In genomic region chr19:33430674-33431277, GRCh38 we compare ENCODE assay signal across 8 cellular contexts. TPM values are rescaled to one million over a fixed set of nuclear protein-coding genes. Genes with fewer than 3 reads are reported as not detected.
DNase-seq lines count a peak whose midpoint lies in the region; ATAC-seq, FAIRE-seq and TF ChIP-seq lines count a peak whose summit lies in the region.

No MANE protein-coding gene starts in this region.

- no peaks in the 10 kb centered on the region for H3K9me3 Mint-ChIP-seq in activated CD8-positive, alpha-beta memory T cell treated with anti-CD3 and anti-CD28 coated beads, Interleukin-2, amount 10 ng/mL, durations not matched to agents 7 days and 5 days (ENCODE audit: low read depth)
- no peaks in the 10 kb centered on the region for H3K9me3 Mint-ChIP-seq in endodermal cell
- H3K9me3 Mint-ChIP-seq in stimulated activated effector memory CD8-positive, alpha-beta T cell treated with anti-CD3 and anti-CD28 coated beads, Interleukin-12 subunit alpha, Interleukin-12 subunit beta, amount 100 ng/mL, for 72 hours, result no peaks in the 10 kb centered on the region

- WGBS in endodermal cell (ENCODE audit: insufficient coverage in 1 of 2, insufficient read length in 1 of 2), 2 experiments, result 12 to 36% methylated on average over 9 to 11 of the region's 13 CpGs

- H3K36me3 ChIP-seq in endodermal cell (ENCODE audit: control insufficient read depth, insufficient read depth, low read length), result no peaks in the 10 kb centered on the region

- H3K4me3 Mint-ChIP-seq in activated CD8-positive, alpha-beta memory T cell treated with anti-CD3 and anti-CD28 coated beads, Interleukin-2, amount 10 ng/mL, durations not matched to agents 7 days and 5 days, result no peak overlapping the region
- no peak overlapping the region for H3K4me3 Mint-ChIP-seq in endodermal cell
- peak overlapping the region; percentile 53 for H3K4me3 Mint-ChIP-seq in stimulated activated effector memory CD8-positive, alpha-beta T cell treated with anti-CD3 and anti-CD28 coated beads, Interleukin-12 subunit alpha, Interleukin-12 subunit beta, amount 100 ng/mL, for 72 hours

- no peak overlapping the region for H3K27ac Mint-ChIP-seq in activated CD8-positive, alpha-beta memory T cell treated with anti-CD3 and anti-CD28 coated beads, Interleukin-2, amount 10 ng/mL, durations not matched to agents 7 days and 5 days
- H3K27ac Mint-ChIP-seq in endodermal cell, result no peak overlapping the region
- peak overlapping the region; percentile 10 for H3K27ac Mint-ChIP-seq in stimulated activated effector memory CD8-positive, alpha-beta T cell treated with anti-CD3 and anti-CD28 coated beads, Interleukin-12 subunit alpha, Interleukin-12 subunit beta, amount 100 ng/mL, for 72 hours

- no peak overlapping the region for H3K27ac ChIP-seq in endodermal cell (ENCODE audit: low read depth, low read length)

- peak; percentile 83 for TF ChIP-seq CTCF in D721Med (IDR thresholded peaks at IDR 0.05; ENCODE audit: insufficient read depth, missing control alignments)
- peak; percentile 91 for TF ChIP-seq CTCF in endodermal cell (conservative IDR thresholded peaks at IDR 0.05)

- H3K4me1 ChIP-seq in endodermal cell (ENCODE audit: control insufficient read depth, insufficient read depth, low read length), result no peaks in the 10 kb centered on the region

- no peak for FAIRE-seq in D721Med (lab: Jason Lieb, UNC)

- H3K9me3 ChIP-seq in endodermal cell (ENCODE audit: control insufficient read depth, low read length), result no peaks in the 10 kb centered on the region

- no peaks in the 10 kb centered on the region for H3K36me3 Mint-ChIP-seq in activated CD8-positive, alpha-beta memory T cell treated with anti-CD3 and anti-CD28 coated beads, Interleukin-2, amount 10 ng/mL, durations not matched to agents 7 days and 5 days
- H3K36me3 Mint-ChIP-seq in endodermal cell (ENCODE audit: low read depth), result no peaks in the 10 kb centered on the region
- peaks cover 4% of the 10 kb centered on the region for H3K36me3 Mint-ChIP-seq in stimulated activated effector memory CD8-positive, alpha-beta T cell treated with anti-CD3 and anti-CD28 coated beads, Interleukin-12 subunit alpha, Interleukin-12 subunit beta, amount 100 ng/mL, for 72 hours

- H3K4me3 ChIP-seq in endodermal cell (ENCODE audit: low read length), result no peak overlapping the region

- H3K4me1 Mint-ChIP-seq in activated CD8-positive, alpha-beta memory T cell treated with anti-CD3 and anti-CD28 coated beads, Interleukin-2, amount 10 ng/mL, durations not matched to agents 7 days and 5 days, result peaks cover 4% of the 10 kb centered on the region
- peaks cover 1% of the 10 kb centered on the region for H3K4me1 Mint-ChIP-seq in endodermal cell
- H3K4me1 Mint-ChIP-seq in stimulated activated effector memory CD8-positive, alpha-beta T cell treated with anti-CD3 and anti-CD28 coated beads, Interleukin-12 subunit alpha, Interleukin-12 subunit beta, amount 100 ng/mL, for 72 hours, result peaks cover 8% of the 10 kb centered on the region

- no peaks in the 10 kb centered on the region for H3K27me3 ChIP-seq in endodermal cell (ENCODE audit: control insufficient read depth, insufficient read depth, low read length, poor library complexity, severe bottlenecking)

- DNase-seq in D721Med (ENCODE audit: insufficient read length, low spot score) (peak; percentile 86), HPDE6-E6E7 (ENCODE audit: extremely low spot score) (peak; percentile 60), NOMO-1 (lab: John Stamatoyannopoulos, UW; ENCODE audit: unreplicated experiment in 2 of 2) (peak; percentile 45 to 46), endodermal cell (peak; percentile 92), myocyte (ENCODE audit: low read depth) (peak; percentile 73), cortex of kidney (lab: John Stamatoyannopoulos, UW) (no peak)
- DNase-seq in activated CD8-positive, alpha-beta memory T cell treated with anti-CD3 and anti-CD28 coated beads, Interleukin-2, amount 10 ng/mL, durations not matched to agents 7 days and 5 days, result peak; percentile 69
- DNase-seq in stimulated activated effector memory CD8-positive, alpha-beta T cell treated with anti-CD3 and anti-CD28 coated beads, Interleukin-12 subunit alpha, Interleukin-12 subunit beta, amount 100 ng/mL, for 72 hours (ENCODE audit: low spot score in 2 of 2), result peak; percentile 60 to 82

- H3K27me3 Mint-ChIP-seq in activated CD8-positive, alpha-beta memory T cell treated with anti-CD3 and anti-CD28 coated beads, Interleukin-2, amount 10 ng/mL, durations not matched to agents 7 days and 5 days, result peaks cover 3% of the 10 kb centered on the region
- no peaks in the 10 kb centered on the region for H3K27me3 Mint-ChIP-seq in endodermal cell (ENCODE audit: insufficient read depth)

- H3K9ac ChIP-seq in endodermal cell (ENCODE audit: extremely low read depth, low read length, poor library complexity, severe bottlenecking), result no peak overlapping the region

- peak; percentile 86 for ATAC-seq in activated CD8-positive, alpha-beta memory T cell treated with anti-CD3 and anti-CD28 coated beads, Interleukin-2, amount 10 ng/mL, durations not matched to agents 7 days and 5 days
- peak; percentile 86 for ATAC-seq in stimulated activated effector memory CD8-positive, alpha-beta T cell treated with anti-CD3 and anti-CD28 coated beads, Interleukin-12 subunit alpha, Interleukin-12 subunit beta, amount 100 ng/mL, for 72 hours

- CTCF ChIA-PET in activated CD8-positive, alpha-beta memory T cell treated with anti-CD3 and anti-CD28 coated beads, Interleukin-2, amount 10 ng/mL, durations not matched to agents 7 days and 5 days (lab: Charles Lee), result interaction anchor here (0.7 to 1.9 kb wide), 28 partner anchors 10 to 665 kb away, joined by 3 to 30 read pairs (median 3); partner anchors contain the start of gene PEPD

RNA-seq across cellular contexts. Expression of gene CEBPG, which starts 57.3 kb away (rescaled TPM):
- 10 to 100 TPM; 22.2 to 27.1 TPM for total RNA-seq in activated CD8-positive, alpha-beta memory T cell treated with anti-CD3 and anti-CD28 coated beads, Interleukin-2, amount 10 ng/mL, durations not matched to agents 7 days and 5 days
- 10 to 100 TPM; 31.9 to 33.8 TPM for total RNA-seq in endodermal cell
- polyA plus RNA-seq in endodermal cell (2013, experiment 1 of 2), result 31.9 TPM
- 27.5 TPM for polyA plus RNA-seq in endodermal cell (2013, experiment 2 of 2)
- 21.7 and 23.6 TPM in 2 replicates for total RNA-seq in myocyte
- polyA plus RNA-seq in myocyte (2012), result 21.0 TPM
